Comparison of ENCODE assay signal across 17 cellular contexts in the genomic region with DNA sequence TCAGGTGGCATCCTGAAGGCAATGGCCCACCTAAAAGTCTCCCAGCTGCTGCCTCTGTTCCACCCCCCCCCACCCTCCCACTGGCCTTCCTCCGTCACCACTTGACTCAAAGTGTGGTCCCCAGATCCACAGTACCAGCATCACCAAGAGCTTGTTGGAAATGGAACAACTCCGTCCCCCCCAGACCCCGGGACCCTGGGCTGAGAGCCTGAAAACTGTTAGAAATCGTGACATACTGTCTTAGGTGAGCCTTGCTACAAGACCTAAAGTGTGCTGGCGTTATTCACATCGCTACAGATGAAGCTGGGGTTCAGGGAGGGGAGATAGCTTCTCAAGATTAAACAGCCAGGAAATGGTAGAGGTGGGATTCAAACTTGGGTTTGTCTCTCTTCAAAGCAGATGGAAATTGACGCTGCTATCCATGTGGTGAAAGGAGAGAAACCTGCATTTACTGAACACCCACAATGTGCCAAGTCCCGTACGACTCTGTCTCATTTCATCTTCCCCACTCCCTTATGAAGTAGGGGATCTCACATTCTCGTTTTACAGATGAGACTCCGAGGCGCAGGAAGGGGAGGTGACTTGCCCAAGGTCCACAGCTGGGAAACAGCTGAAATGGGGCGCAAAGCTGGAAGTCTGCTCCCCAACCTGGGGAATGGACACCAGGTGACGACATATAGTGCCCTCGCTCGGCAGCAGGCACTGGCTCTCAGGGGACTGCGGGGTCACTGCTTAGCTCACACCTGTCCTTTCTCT. TPM values are rescaled to one million over a fixed set of nuclear protein-coding genes. Genes with fewer than 3 reads are reported as not detected.
DNase-seq lines count a peak whose midpoint lies in the region; ATAC-seq and TF ChIP-seq lines count a peak whose summit lies in the region.
"Had no signal": no experiment of that assay in that cellular context is flagged by ENCODE, and none has a peak within 500 bp of the region (broad histone marks: within the 10 kb centered on the region; RNA-seq: fewer than 3 reads in every experiment).

No MANE protein-coding gene starts in this region.

- no peak for TF ChIP-seq CTCF in Caco-2 (IDR thresholded peaks at IDR 0.05; ENCODE audit: insufficient read depth in 1 of 2, low read depth in 1 of 2, low read length in 1 of 2, severe bottlenecking in 1 of 2, unreplicated experiment in 1 of 2)
- TF ChIP-seq CTCF in mammary epithelial cell (conservative IDR thresholded peaks at IDR 0.05 in 1 of 2, IDR thresholded peaks at IDR 0.05 in 1 of 2; ENCODE audit: extremely low read depth in 1 of 2, insufficient read depth in 1 of 2, low read depth in 1 of 2, low read length in 2 of 2) = no peak
- no peak for TF ChIP-seq CTCF in osteoblast (IDR thresholded peaks at IDR 0.05; ENCODE audit: extremely low read depth, low read depth, low read length)
- TF ChIP-seq CTCF in GM13976 (IDR thresholded peaks at IDR 0.05; ENCODE audit: borderline replicate concordance, control extremely low read depth, extremely low read depth, insufficient read depth, missing control alignments) = no peak
- TF ChIP-seq CTCF in MM.1S (IDR thresholded peaks at IDR 0.05; ENCODE audit: low read length) = no peak

- peak overlapping the region; percentile 21; the same call in 1 of the 2 replicates for H3K9ac ChIP-seq in HUES64 (ENCODE audit: low read depth, low read length)
- H3K9ac ChIP-seq in mammary epithelial cell (ENCODE audit: insufficient read depth, low read length) = no peak overlapping the region
- H3K9ac ChIP-seq in MM.1S (ENCODE audit: low read length) = no peak overlapping the region
- H3K9ac ChIP-seq: BLaER1 had no signal

- in situ Hi-C loops in mammary epithelial cell (cut with MboI; ENCODE audit: low sequenced_read_pairs in 2 of 2) (no loop called here), GM13976 (cut with MboI; ENCODE audit: low sequenced_read_pairs, unreplicated experiment) (no loop called here)

- no peaks in the 10 kb centered on the region for H3K36me3 Mint-ChIP-seq in Caco-2 (ENCODE audit: insufficient read depth, unreplicated experiment)

- no peaks in the 10 kb centered on the region for H3K36me3 ChIP-seq in Caco-2 (ENCODE audit: control insufficient read depth, insufficient read depth, low read length)
- H3K36me3 ChIP-seq in HUES64 (ENCODE audit: insufficient read depth, low read length) = no peaks in the 10 kb centered on the region
- no peaks in the 10 kb centered on the region for H3K36me3 ChIP-seq in mammary epithelial cell (ENCODE audit: insufficient read depth, low read length)
- no peaks in the 10 kb centered on the region for H3K36me3 ChIP-seq in osteoblast (ENCODE audit: insufficient read depth, low read length)
- H3K36me3 ChIP-seq in MM.1S (replicated peaks; ENCODE audit: insufficient read depth, low read length) = no peaks in the 10 kb centered on the region
- H3K36me3 ChIP-seq: BLaER1, lower lobe of right lung had no signal

- no peak overlapping the region for H3K4me2 ChIP-seq in mammary epithelial cell (ENCODE audit: insufficient read depth, low read depth, low read length)
- H3K4me2 ChIP-seq in osteoblast (ENCODE audit: insufficient read depth, low read length) = no peak overlapping the region
- no peak overlapping the region for H3K4me2 ChIP-seq in MM.1S (ENCODE audit: low read depth, low read length)
- H3K4me2 ChIP-seq: BLaER1 had no signal

- H3K4me3 Mint-ChIP-seq in Caco-2 (ENCODE audit: unreplicated experiment) = peak overlapping the region; percentile 69

- POLR2A ChIA-PET in Caco-2 (lab: Charles Lee) = interaction anchor here (0.9 to 1.8 kb wide), 3 partner anchors 43 to 78 kb away, joined by 3 to 11 read pairs (median 6); no protein-coding TSS in a partner anchor

- no peaks in the 10 kb centered on the region for H3K79me2 ChIP-seq in mammary epithelial cell (ENCODE audit: insufficient read depth, low read length)
- no peaks in the 10 kb centered on the region for H3K79me2 ChIP-seq in osteoblast (ENCODE audit: insufficient read depth, low read length)
- H3K79me2 ChIP-seq in MM.1S (ENCODE audit: low read length) = no peaks in the 10 kb centered on the region

- H2AFZ ChIP-seq in mammary epithelial cell (ENCODE audit: low read depth, low read length) (no peak overlapping the region), osteoblast (ENCODE audit: low read length) (no peak overlapping the region), MM.1S (ENCODE audit: low read length) (no peak overlapping the region)

- H3F3A ChIP-seq in MM.1S (ENCODE audit: insufficient read depth, low read length) = 0 out of 2 replicates have a peak, but pooled peaks cover 10% of the 10 kb centered on the region

- no peaks in the 10 kb centered on the region for H3K27me3 ChIP-seq in Caco-2 (replicated peaks; ENCODE audit: control insufficient read depth, insufficient read depth, low read length)
- H3K27me3 ChIP-seq in HUES64 (ENCODE audit: insufficient read depth, low read length) = no peaks in the 10 kb centered on the region
- H3K27me3 ChIP-seq in mammary epithelial cell (ENCODE audit: insufficient read depth, low read length) = no peaks in the 10 kb centered on the region
- no peaks in the 10 kb centered on the region for H3K27me3 ChIP-seq in osteoblast (ENCODE audit: insufficient read depth, low read length)
- H3K27me3 ChIP-seq in MM.1S (replicated peaks; ENCODE audit: insufficient read depth, low read length) = peaks cover 86% of the 10 kb centered on the region
- H3K27me3 ChIP-seq: BLaER1 had no signal

- no peaks in the 10 kb centered on the region for H3K9me3 ChIP-seq in Caco-2
- no peaks in the 10 kb centered on the region for H3K9me3 ChIP-seq in HUES64 (ENCODE audit: insufficient read depth, low read depth, low read length)
- no peaks in the 10 kb centered on the region for H3K9me3 ChIP-seq in mammary epithelial cell (replicated peaks; ENCODE audit: insufficient read depth, low read length)
- H3K9me3 ChIP-seq in osteoblast (ENCODE audit: low read depth, low read length) = no peaks in the 10 kb centered on the region
- no peaks in the 10 kb centered on the region for H3K9me3 ChIP-seq in MM.1S (replicated peaks; ENCODE audit: insufficient read depth, low read length)
- H3K9me3 ChIP-seq: BLaER1, lower lobe of right lung had no signal

- DNase-seq in Caco-2 = no peak
- no peak for DNase-seq in mammary epithelial cell
- DNase-seq in osteoblast (ENCODE audit: insufficient read length, low spot score, missing footprints) = peak; percentile 68
- no peak for DNase-seq in NCI-H1436 (lab: John Stamatoyannopoulos, UW)
- DNase-seq in GM13976 (ENCODE audit: low spot score) = no peak
- no peak for DNase-seq in MM.1S
- DNase-seq: activated naive CD4-positive, alpha-beta T cell treated with Interleukin-2 at 50 U/mL for 16 hours; effector memory CD8-positive, alpha-beta T cell; foreskin melanocyte; lower lobe of right lung; NCI-H1105; NK-92 treated with Interleukin-12 subunit alpha and Interleukin-12 subunit beta, amount 100 ng/mL, for 24 hours; Right ventricle myocardium superior had no signal

- 82% methylated on average over 17 of the region's 17 CpGs for WGBS in HUES64
- 88% methylated on average over 17 of the region's 17 CpGs for WGBS in mammary epithelial cell (ENCODE audit: low coverage, missing lambda C conversion rate)

- BruUV-seq in Caco-2 (replicated peaks; lab: Mats Ljungman, UMichigan) (no TSS peak), mammary epithelial cell (replicated peaks; lab: Mats Ljungman, UMichigan) (no TSS peak)

- H4K20me1 ChIP-seq in mammary epithelial cell (ENCODE audit: insufficient read depth, low read length) (no peaks in the 10 kb centered on the region), osteoblast (ENCODE audit: insufficient read depth, low read length) (no peaks in the 10 kb centered on the region), MM.1S (ENCODE audit: insufficient read depth, low read length) (no peaks in the 10 kb centered on the region)
- H4K20me1 ChIP-seq: BLaER1 had no signal

- no peaks in the 10 kb centered on the region for H3K9me3 Mint-ChIP-seq in Caco-2 (ENCODE audit: unreplicated experiment)
- H3K9me3 Mint-ChIP-seq: effector memory CD8-positive, alpha-beta T cell; stimulated activated effector memory CD8-positive, alpha-beta T cell treated with anti-CD3 and anti-CD28 coated beads, Interleukin-12 subunit alpha, Interleukin-12 subunit beta, amount 100 ng/mL, for 72 hours had no signal

- H3K4me1 Mint-ChIP-seq in Caco-2 (ENCODE audit: low read depth, unreplicated experiment) = peaks cover 42% of the 10 kb centered on the region

- CTCF ChIA-PET in Caco-2 (lab: Charles Lee) (interaction anchor here (0.6 to 0.9 kb wide), 3 partner anchors 16 to 96 kb away, joined by 3 to 5 read pairs (median 3); no protein-coding TSS in a partner anchor), mammary epithelial cell (lab: Charles Lee; ENCODE audit: low non-redundant PET) (no interaction called here)

- intact Hi-C loops in Caco-2 (cut with micrococcal nuclease; ENCODE audit: unreplicated experiment) (no loop called here), mammary epithelial cell (cut with micrococcal nuclease) (no loop called here)

- H3K4me3 ChIP-seq in Caco-2 (ENCODE audit: low read depth, low read length) (no peak overlapping the region), HUES64 (ENCODE audit: low read length) (no peak overlapping the region), mammary epithelial cell (replicated peaks in 1 of 3; ENCODE audit: insufficient read depth in 1 of 3, low read depth in 2 of 3, low read length in 3 of 3) (no peak overlapping the region), osteoblast (ENCODE audit: insufficient read depth, low read length) (no peak overlapping the region), MM.1S (ENCODE audit: low read length) (no peak overlapping the region)
- H3K4me3 ChIP-seq: BLaER1, lower lobe of right lung had no signal

- H3K27ac Mint-ChIP-seq in Caco-2 (ENCODE audit: unreplicated experiment) = peak overlapping the region; percentile 93

- no peak for ATAC-seq in HG02973 (IDR thresholded peaks at IDR 0.05; ENCODE audit: unreplicated experiment)
- ATAC-seq: effector memory CD8-positive, alpha-beta T cell; stimulated activated effector memory CD8-positive, alpha-beta T cell treated with anti-CD3 and anti-CD28 coated beads, Interleukin-12 subunit alpha, Interleukin-12 subunit beta, amount 100 ng/mL, for 72 hours had no signal

- H3K4me1 ChIP-seq in Caco-2 (peaks cover 69% of the 10 kb centered on the region), HUES64 (ENCODE audit: insufficient read depth, low read length) (peaks cover 38% of the 10 kb centered on the region), mammary epithelial cell (ENCODE audit: insufficient read depth, low read length) (peaks cover 33% of the 10 kb centered on the region), osteoblast (ENCODE audit: insufficient read depth, low read length) (peaks cover 31% of the 10 kb centered on the region), MM.1S (ENCODE audit: low read length) (peaks cover 12% of the 10 kb centered on the region)

- no peaks in the 10 kb centered on the region for H3K9me2 ChIP-seq in MM.1S (replicated peaks; ENCODE audit: insufficient read depth, low read length)

- H3K27me3 Mint-ChIP-seq in Caco-2 (ENCODE audit: insufficient read depth, unreplicated experiment) = no peaks in the 10 kb centered on the region

- H3K27ac ChIP-seq in HUES64 (ENCODE audit: low read depth, low read length) (peak overlapping the region; percentile 70), mammary epithelial cell (ENCODE audit: insufficient read depth, low read depth, low read length) (peak overlapping the region; percentile 27), osteoblast (ENCODE audit: low read depth, low read length) (peak overlapping the region; percentile 93), MM.1S (ENCODE audit: low read length) (no peak overlapping the region)
- H3K27ac ChIP-seq: BLaER1, lower lobe of right lung had no signal

- dilution Hi-C loops in mammary epithelial cell (cut with HindIII; ENCODE audit: low sequenced_read_pairs) = loop anchor here (5.0 kb wide), 1 partner anchor 107 kb away; the partner anchor contains the start of gene ALDH4A1

RNA-seq across cellular contexts. Expression of gene IFFO2, which starts 52.8 kb away (rescaled TPM):
- total RNA-seq in Caco-2 (2022) (18.7 and 23.7 TPM in 2 replicates), mammary epithelial cell (100 to 1,000 TPM in 1 of 2 donors, 10 to 100 TPM in 1; 94.8 to 304 TPM), osteoblast (6.8 and 10.9 TPM in 2 replicates)
- polyA plus RNA-seq in HUES64 (2013, experiment 1 of 2) = 3.8 TPM
- polyA plus RNA-seq in HUES64 (2013, experiment 2 of 2) = 3.2 TPM
- polyA plus RNA-seq in mammary epithelial cell = 66.9 TPM
- 116 TPM for polyA minus RNA-seq in mammary epithelial cell
